Comparison of ENCODE assay signal across 1 cellular context in genomic region chrX:74179071-74179470, GRCh38.
TF ChIP-seq lines count a peak whose summit lies in the region.

No MANE protein-coding gene starts in this region.

TF ChIP-seq in K562, 482 proteins besides CTCF, POLR2A, EP300 and RAD21 (continued from another document):
- TF ChIP-seq ARID3B (CRISPR knock-in tag; IDR thresholded peaks at IDR 0.05; ENCODE audit: borderline replicate concordance) (no peak), ZNF445 (CRISPR knock-in tag; IDR thresholded peaks at IDR 0.05; ENCODE audit: low read depth) (no peak), HDAC8 (tag; IDR thresholded peaks at IDR 0.05) (no peak), SREBF1 (IDR thresholded peaks at IDR 0.05; ENCODE audit: borderline replicate concordance, low read depth, low read length) (no peak), SIRT6 (IDR thresholded peaks at IDR 0.05; ENCODE audit: low read depth, low read length) (no peak), RBM34 (IDR thresholded peaks at IDR 0.05; ENCODE audit: borderline replicate concordance, insufficient read depth, low read length) (no peak), SPI1 (IDR thresholded peaks at IDR 0.05; ENCODE audit: borderline replicate concordance, low read depth, low read length) (no peak), SOX6 (IDR thresholded peaks at IDR 0.05) (no peak), ETV6 (IDR thresholded peaks at IDR 0.05; ENCODE audit: borderline replicate concordance in 1 of 2, low read depth in 2 of 2, low read length in 1 of 2) (no peak), ETV6 (CRISPR knock-in tag; IDR thresholded peaks at IDR 0.05; ENCODE audit: borderline replicate concordance) (no peak), ZNF586 (CRISPR knock-in tag; conservative IDR thresholded peaks at IDR 0.05) (no peak), CREBBP (IDR thresholded peaks at IDR 0.05; ENCODE audit: low read depth, low read length) (no peak)
